Comparison of ENCODE assay signal across 25 cellular contexts in the genomic region with DNA sequence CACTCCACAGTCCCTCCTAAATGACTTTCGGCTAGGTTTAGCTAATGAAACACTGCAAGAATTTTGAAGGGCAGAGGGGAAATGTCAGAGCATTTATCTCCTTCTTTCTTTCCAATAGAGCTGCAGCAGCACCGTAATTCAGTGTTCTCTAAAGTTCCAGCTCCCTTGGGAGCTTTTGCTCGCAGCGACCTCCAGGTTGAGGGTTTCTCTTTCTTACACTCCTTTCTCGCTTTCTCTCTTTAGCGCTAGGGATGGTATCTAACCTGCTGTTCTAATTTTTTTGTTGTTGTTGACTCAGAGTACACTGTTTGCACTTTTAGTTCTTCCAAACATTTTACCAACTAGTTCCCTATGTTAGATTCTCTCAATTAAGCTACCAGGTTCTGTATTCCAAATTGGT.
DNase-seq lines count a peak whose midpoint lies in the region; ATAC-seq and TF ChIP-seq lines count a peak whose summit lies in the region.
"Had no signal": no experiment of that assay in that cellular context is flagged by ENCODE, and none has a peak within 500 bp of the region (broad histone marks: within the 10 kb centered on the region; RNA-seq: fewer than 3 reads in every experiment).

No MANE protein-coding gene starts in this region.

- DNase-seq in right cardiac atrium (no peak), left ventricle myocardium inferior (no peak), epithelial cell of proximal tubule (ENCODE audit: low read depth) (no peak), neural progenitor cell (ENCODE audit: low spot score) (peak; percentile 4), type B pancreatic cell (ENCODE audit: extremely low spot score, unreplicated experiment) (no peak), NCI-H1930 (lab: John Stamatoyannopoulos, UW) (no peak), ovary (no peak), natural killer cell (no peak)
- DNase-seq: activated CD4-positive, alpha-beta T cell treated with anti-CD3 and anti-CD28 coated beads, Interleukin-2, amount 10 ng/mL, durations not matched to agents 7 days and 5 days; activated naive CD4-positive, alpha-beta T cell; activated T-cell treated with anti-CD3 and anti-CD28 coated beads, Interleukin-2, amount 50 U/mL, for 48 hours; brain microvascular endothelial cell; CD8-positive, alpha-beta memory T cell; GDM1; H7; NCI-H1048; NCI-H1694 treated with DMSO at 0.1 percent for 48 hours; NCI-H226; NCI-H82; psoas muscle; stimulated activated CD4-positive, alpha-beta T cell treated with anti-CD3 and anti-CD28 coated beads, Interleukin-2, amount 100 ng/mL, for 24 hours; transverse colon had no signal

- H3K27me3 Mint-ChIP-seq in neural progenitor cell (ENCODE audit: insufficient read depth, low read depth) (peaks cover 3% of the 10 kb centered on the region), type B pancreatic cell (no peaks in the 10 kb centered on the region), natural killer cell (ENCODE audit: low read depth in 2 of 2) (no peaks in the 10 kb centered on the region)
- H3K27me3 Mint-ChIP-seq: activated CD4-positive, alpha-beta T cell treated with anti-CD3 and anti-CD28 coated beads, Interleukin-2, amount 10 ng/mL, durations not matched to agents 7 days and 5 days; CD8-positive, alpha-beta memory T cell had no signal

- H3F3A ChIP-seq in neural progenitor cell (ENCODE audit: low read depth) = no peaks in the 10 kb centered on the region

- H3K27me3 ChIP-seq in right cardiac atrium (ENCODE audit: control insufficient read depth, insufficient read depth) (no peaks in the 10 kb centered on the region), left ventricle myocardium inferior (ENCODE audit: low read depth) (no peaks in the 10 kb centered on the region), neural progenitor cell (no peaks in the 10 kb centered on the region), ovary (no peaks in the 10 kb centered on the region)
- H3K27me3 ChIP-seq: brain microvascular endothelial cell, transverse colon had no signal

- no peak for TF ChIP-seq EP300 in ovary (IDR thresholded peaks at IDR 0.05)

- H3K9me3 ChIP-seq in right cardiac atrium (ENCODE audit: control insufficient read depth, low read length) (no peaks in the 10 kb centered on the region), left ventricle myocardium inferior (replicated peaks) (no peaks in the 10 kb centered on the region), neural progenitor cell (ENCODE audit: low read depth) (no peaks in the 10 kb centered on the region), ovary (no peaks in the 10 kb centered on the region)
- H3K9me3 ChIP-seq: psoas muscle, transverse colon had no signal

- H3K4me3 ChIP-seq in right cardiac atrium (ENCODE audit: low read length) = peak overlapping the region; percentile 28
- no peak overlapping the region for H3K4me3 ChIP-seq in left ventricle myocardium inferior
- peak overlapping the region; percentile 41 for H3K4me3 ChIP-seq in epithelial cell of proximal tubule (ENCODE audit: low read depth, low read length)
- no peak overlapping the region for H3K4me3 ChIP-seq in neural progenitor cell
- no peak overlapping the region for H3K4me3 ChIP-seq in ovary
- H3K4me3 ChIP-seq: lung, psoas muscle, smooth muscle cell, transverse colon had no signal

- no peak overlapping the region for H3K27ac ChIP-seq in right cardiac atrium (ENCODE audit: low read length)
- no peak overlapping the region for H3K27ac ChIP-seq in left ventricle myocardium inferior (replicated peaks)
- no peak overlapping the region for H3K27ac ChIP-seq in neural progenitor cell
- no peak overlapping the region for H3K27ac ChIP-seq in ovary
- H3K27ac ChIP-seq: brain microvascular endothelial cell, psoas muscle, transverse colon had no signal

- H3K4me2 ChIP-seq in neural progenitor cell = no peak overlapping the region
- H3K4me2 ChIP-seq: smooth muscle cell had no signal

- no peak for TF ChIP-seq POLR2A in ovary (IDR thresholded peaks at IDR 0.05)

- H3K4me3 Mint-ChIP-seq in neural progenitor cell (no peak overlapping the region), type B pancreatic cell (peak overlapping the region; percentile 8), natural killer cell (no peak overlapping the region)
- H3K4me3 Mint-ChIP-seq: activated CD4-positive, alpha-beta T cell treated with anti-CD3 and anti-CD28 coated beads, Interleukin-2, amount 10 ng/mL, durations not matched to agents 7 days and 5 days; CD8-positive, alpha-beta memory T cell; IgD-negative memory B cell had no signal

- H2AFZ ChIP-seq in neural progenitor cell (replicated peaks) = peak overlapping the region; percentile 12

- TF ChIP-seq CTCF in left ventricle myocardium inferior (IDR thresholded peaks at IDR 0.05; ENCODE audit: borderline replicate concordance) = no peak
- TF ChIP-seq CTCF in epithelial cell of proximal tubule (conservative IDR thresholded peaks at IDR 0.05; ENCODE audit: low read depth, low read length) = no peak
- TF ChIP-seq CTCF in neural progenitor cell (IDR thresholded peaks at IDR 0.05) = no peak
- no peak for TF ChIP-seq CTCF in type B pancreatic cell (conservative IDR thresholded peaks at IDR 0.05)
- no peak for TF ChIP-seq CTCF in ovary (IDR thresholded peaks at IDR 0.05)
- TF ChIP-seq CTCF in natural killer cell (IDR thresholded peaks at IDR 0.05) = no peak

- H3K36me3 ChIP-seq in left ventricle myocardium inferior = no peaks in the 10 kb centered on the region
- no peaks in the 10 kb centered on the region for H3K36me3 ChIP-seq in neural progenitor cell
- H3K36me3 ChIP-seq in ovary = no peaks in the 10 kb centered on the region
- H3K36me3 ChIP-seq: brain microvascular endothelial cell, transverse colon had no signal

- intact Hi-C loops in right cardiac atrium (cut with DNase I) = no loop called here
- intact Hi-C loops in left ventricle myocardium inferior (cut with micrococcal nuclease) = no loop called here
- intact Hi-C loops in ovary (cut with DNase I) = loop anchor here in 1 of 4 donors (5.0 kb wide), 1 partner anchor 982 kb away; no protein-coding TSS in a partner anchor
- intact Hi-C loops in natural killer cell (cut with micrococcal nuclease) = no loop called here

- H3K79me2 ChIP-seq in neural progenitor cell (ENCODE audit: low read depth) = no peaks in the 10 kb centered on the region

- WGBS in right cardiac atrium = 46% methylated on average over 6 of the region's 6 CpGs
- 20 to 23% (median 21%) methylated on average over 6 of the region's 6 CpGs for WGBS in ovary, 3 donors

- H3K36me3 Mint-ChIP-seq in neural progenitor cell (no peaks in the 10 kb centered on the region), type B pancreatic cell (no peaks in the 10 kb centered on the region), natural killer cell (no peaks in the 10 kb centered on the region)
- H3K36me3 Mint-ChIP-seq: CD8-positive, alpha-beta memory T cell; IgD-negative memory B cell had no signal

- H3K4me1 Mint-ChIP-seq in neural progenitor cell (peaks cover 8% of the 10 kb centered on the region), type B pancreatic cell (ENCODE audit: unreplicated experiment) (peaks cover 7% of the 10 kb centered on the region), natural killer cell (no peaks in the 10 kb centered on the region)
- H3K4me1 Mint-ChIP-seq: activated CD4-positive, alpha-beta T cell treated with anti-CD3 and anti-CD28 coated beads, Interleukin-2, amount 10 ng/mL, durations not matched to agents 7 days and 5 days; CD8-positive, alpha-beta memory T cell; IgD-negative memory B cell had no signal

- H3K9me3 Mint-ChIP-seq in neural progenitor cell = no peaks in the 10 kb centered on the region
- H3K9me3 Mint-ChIP-seq in type B pancreatic cell = no peaks in the 10 kb centered on the region
- H3K9me3 Mint-ChIP-seq in natural killer cell = peaks cover 10% of the 10 kb centered on the region in 2 donors
- H3K9me3 Mint-ChIP-seq: activated CD4-positive, alpha-beta T cell treated with anti-CD3 and anti-CD28 coated beads, Interleukin-2, amount 10 ng/mL, durations not matched to agents 7 days and 5 days; CD8-positive, alpha-beta memory T cell had no signal

- no peak overlapping the region for H3K9ac ChIP-seq in neural progenitor cell

- no peaks in the 10 kb centered on the region for H3K4me1 ChIP-seq in right cardiac atrium (ENCODE audit: control insufficient read depth, insufficient read depth, low read length)
- no peaks in the 10 kb centered on the region for H3K4me1 ChIP-seq in left ventricle myocardium inferior
- no peaks in the 10 kb centered on the region for H3K4me1 ChIP-seq in neural progenitor cell
- H3K4me1 ChIP-seq in ovary (ENCODE audit: insufficient read depth) = no peaks in the 10 kb centered on the region
- H3K4me1 ChIP-seq: psoas muscle, transverse colon had no signal

- ATAC-seq in right cardiac atrium = no peak
- no peak for ATAC-seq in natural killer cell
- ATAC-seq: psoas muscle had no signal

- H3K27ac Mint-ChIP-seq in neural progenitor cell (no peak overlapping the region), type B pancreatic cell (no peak overlapping the region), natural killer cell (no peak overlapping the region)
- H3K27ac Mint-ChIP-seq: activated CD4-positive, alpha-beta T cell treated with anti-CD3 and anti-CD28 coated beads, Interleukin-2, amount 10 ng/mL, durations not matched to agents 7 days and 5 days; CD8-positive, alpha-beta memory T cell; IgD-negative memory B cell had no signal

- H4K20me1 ChIP-seq in neural progenitor cell (ENCODE audit: low read depth) = no peaks in the 10 kb centered on the region

Comparison
In these comparisons a context has a peak if more than half of its experiments do, and no peak if none do; other contexts are left out.
1. H3K4me3 ChIP-seq: peak in right cardiac atrium (single experiment) and epithelial cell of proximal tubule (single experiment); none in left ventricle myocardium inferior (single experiment), neural progenitor cell (single experiment) and ovary (single experiment).